Comparison of ENCODE assay signal across 9 cellular contexts in the genomic region with DNA sequence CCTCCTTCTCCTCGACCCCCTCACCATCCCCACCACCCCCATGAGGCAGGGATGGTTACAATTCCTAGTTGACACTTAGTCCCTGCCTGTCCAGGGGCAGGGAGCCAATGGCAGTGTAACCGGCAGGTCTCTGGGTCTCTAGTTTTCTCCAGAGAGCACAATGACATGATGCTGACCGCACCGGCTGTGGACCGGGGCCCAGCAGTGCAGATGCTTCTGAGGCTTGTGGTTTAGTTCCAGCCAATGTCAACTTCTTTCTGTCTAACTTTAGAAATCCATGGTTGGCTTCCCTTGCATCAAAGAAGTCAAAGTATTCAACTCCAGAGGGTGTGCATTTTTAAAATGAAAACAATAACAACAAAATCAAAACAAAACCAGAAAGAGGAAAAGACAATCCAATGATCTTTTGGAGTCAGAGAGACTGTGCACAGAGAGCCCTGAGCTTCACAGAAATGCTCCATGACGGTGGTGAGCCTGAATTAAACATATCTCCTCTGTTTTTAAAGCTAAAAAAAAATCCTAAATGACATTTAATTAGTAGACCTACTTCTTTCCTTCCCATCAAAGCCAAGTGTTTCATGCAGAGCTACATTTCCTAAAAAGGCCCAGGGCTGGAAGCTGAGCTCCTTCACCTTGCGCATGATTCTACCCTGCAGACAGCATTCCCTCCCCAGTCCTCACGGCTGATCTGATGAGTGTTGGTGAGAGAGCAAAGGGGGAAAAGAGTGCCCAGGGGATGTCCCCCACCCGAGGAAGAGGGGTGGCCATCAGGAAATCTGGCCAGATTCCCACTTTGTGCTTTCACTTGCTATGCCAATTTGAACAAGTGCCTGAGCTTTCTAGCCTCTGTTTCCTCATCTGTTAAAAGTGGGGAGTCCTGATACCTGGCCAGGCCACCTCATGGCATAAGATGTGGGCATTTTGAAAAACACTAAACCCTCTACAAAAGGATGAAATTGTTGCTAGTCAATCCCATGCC.
DNase-seq lines count a peak whose midpoint lies in the region; ATAC-seq, FAIRE-seq and TF ChIP-seq lines count a peak whose summit lies in the region.
"Had no signal": no experiment of that assay in that cellular context is flagged by ENCODE, and none has a peak within 500 bp of the region (broad histone marks: within the 10 kb centered on the region; RNA-seq: fewer than 3 reads in every experiment).

No MANE protein-coding gene starts in this region.

- H3K27ac ChIP-seq in KOPT-K1 (ENCODE audit: low read depth, low read length, poor library complexity, severe bottlenecking), result peak overlapping the region; percentile 41
- peak overlapping the region; percentile 64 for H3K27ac ChIP-seq in rectal smooth muscle tissue (ENCODE audit: low read depth, low read length)
- H3K27ac ChIP-seq in right lobe of liver, result no peak overlapping the region
- no peak overlapping the region for H3K27ac ChIP-seq in effector memory CD4-positive, alpha-beta T cell (ENCODE audit: insufficient read depth, low read length, poor library complexity, severe bottlenecking)
- H3K27ac ChIP-seq: VCaP had no signal

- intact Hi-C loops in right lobe of liver (cut with DNase I), result no loop called here

- TF ChIP-seq POLR2A in GM12892 (IDR thresholded peaks at IDR 0.05; ENCODE audit: low read depth, low read length) (no peak), right lobe of liver (IDR thresholded peaks at IDR 0.05) (no peak)

- H3K27me3 ChIP-seq in rectal smooth muscle tissue (ENCODE audit: control insufficient read depth, insufficient read depth, low read length) (no peaks in the 10 kb centered on the region), right lobe of liver (no peaks in the 10 kb centered on the region)
- H3K27me3 ChIP-seq in effector memory CD4-positive, alpha-beta T cell (replicated peaks; ENCODE audit: control insufficient read depth, insufficient read depth, low read length, poor library complexity, severe bottlenecking), result no peaks in the 10 kb centered on the region

- FAIRE-seq in GM12892 (lab: Jason Lieb, UNC) (peak; percentile 64), endometrium (lab: Jason Lieb, UNC) (peak; percentile 99)

- H3K4me3 ChIP-seq in rectal smooth muscle tissue (ENCODE audit: low read length) (no peak overlapping the region), right lobe of liver (no peak overlapping the region)
- no peak overlapping the region for H3K4me3 ChIP-seq in effector memory CD4-positive, alpha-beta T cell (ENCODE audit: insufficient read depth, low read depth, low read length, poor library complexity, severe bottlenecking)

- no peak for ATAC-seq in right lobe of liver
- no peak for ATAC-seq in HG02852 (IDR thresholded peaks at IDR 0.05; ENCODE audit: unreplicated experiment)

- no peaks in the 10 kb centered on the region for H3K36me3 ChIP-seq in KOPT-K1 (ENCODE audit: insufficient read depth, low read length)
- H3K36me3 ChIP-seq in rectal smooth muscle tissue (ENCODE audit: control insufficient read depth, insufficient read depth, low read length), result no peaks in the 10 kb centered on the region
- H3K36me3 ChIP-seq in right lobe of liver, result no peaks in the 10 kb centered on the region
- H3K36me3 ChIP-seq in effector memory CD4-positive, alpha-beta T cell (ENCODE audit: control insufficient read depth, insufficient read depth, low read length), result no peaks in the 10 kb centered on the region

- DNase-seq in GM12892 (ENCODE audit: insufficient read length) (no peak), right lobe of liver (no peak)
- no peak for DNase-seq in activated CD4-positive, CD25-positive, alpha-beta regulatory T cell treated with anti-CD3 and anti-CD28 coated beads, Interleukin-2, amount 50 U/mL, for 72 hours
- DNase-seq in effector memory CD4-positive, alpha-beta T cell, result no peak

- H3K4me1 ChIP-seq in rectal smooth muscle tissue (ENCODE audit: control insufficient read depth, insufficient read depth, low read length) (peaks cover 29% of the 10 kb centered on the region), right lobe of liver (peaks cover 0 to 6% (median 0%) of the 10 kb centered on the region in 4 donors)
- no peaks in the 10 kb centered on the region for H3K4me1 ChIP-seq in effector memory CD4-positive, alpha-beta T cell (ENCODE audit: control insufficient read depth, insufficient read depth, low read length, poor library complexity, severe bottlenecking)

- TF ChIP-seq CTCF in right lobe of liver (IDR thresholded peaks at IDR 0.05), result no peak

- H3K9me3 ChIP-seq in KOPT-K1 (ENCODE audit: insufficient read depth, low read length, poor library complexity, severe bottlenecking) (peaks cover 21% of the 10 kb centered on the region), right lobe of liver (peaks cover 0 to 6% (median 0%) of the 10 kb centered on the region in 4 donors)
- H3K9me3 ChIP-seq in effector memory CD4-positive, alpha-beta T cell (ENCODE audit: control insufficient read depth, low read length), result no peaks in the 10 kb centered on the region

- 53% methylated on average over 9 of the region's 9 CpGs for WGBS in right lobe of liver (ENCODE audit: insufficient coverage, low coverage, low lambda C conversion rate, missing lambda C conversion rate)

- no peak overlapping the region for H3K9ac ChIP-seq in rectal smooth muscle tissue (ENCODE audit: low read length)

Comparison
In these comparisons a context has a peak if more than half of its experiments do, and no peak if none do; other contexts are left out.
1. H3K27ac ChIP-seq: peak in KOPT-K1 (single experiment) and rectal smooth muscle tissue (single experiment); none in right lobe of liver (0 of 3) and effector memory CD4-positive, alpha-beta T cell (single experiment).